ENCODE assay signal across 8 cellular contexts in the genomic region with DNA sequence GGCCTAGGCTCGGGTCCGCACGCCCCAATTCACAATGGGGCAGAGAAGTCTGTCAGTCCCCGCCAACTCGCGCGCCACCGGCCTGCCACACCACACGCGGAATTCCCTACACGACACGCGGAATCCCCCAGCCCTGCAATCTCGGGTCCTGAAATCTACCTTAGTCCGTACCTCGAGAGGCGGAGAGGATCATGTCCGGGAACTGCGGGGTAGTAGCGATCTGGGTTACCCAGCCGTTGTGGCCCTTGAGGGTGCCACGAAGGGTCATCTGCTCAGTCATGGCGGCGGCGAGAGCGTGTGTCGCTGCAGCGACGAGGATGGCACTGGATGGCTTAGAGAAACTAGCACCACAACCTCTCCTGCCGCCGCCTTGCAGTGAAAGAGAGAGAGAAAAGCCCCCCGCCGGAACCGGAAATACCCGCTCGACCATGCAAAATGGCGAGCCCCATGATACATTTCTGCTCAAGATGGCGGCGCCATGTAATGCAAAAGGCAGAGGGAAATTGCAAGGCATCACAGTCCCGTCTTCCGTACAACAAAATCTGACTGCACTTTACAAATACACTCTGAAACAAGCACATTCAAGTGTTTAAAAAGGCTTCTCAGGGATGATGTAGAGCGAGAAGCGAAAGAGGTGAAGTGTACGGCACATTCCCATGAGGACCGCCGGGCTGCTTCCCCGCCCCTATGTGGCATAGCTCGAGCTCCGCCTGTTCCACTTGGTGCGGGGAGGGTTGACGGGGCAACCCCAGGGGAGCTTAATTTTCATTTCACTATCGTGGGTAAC. TPM values are rescaled to one million over a fixed set of nuclear protein-coding genes. Genes with fewer than 3 reads are reported as not detected.
DNase-seq lines count a peak whose midpoint lies in the region; ATAC-seq, FAIRE-seq and TF ChIP-seq lines count a peak whose summit lies in the region.

RACK1 (minus strand) TSS at position 386 of the 787 bp plus-strand sequence; CDS start at position 280, 106 bp downstream.

- TF ChIP-seq CTCF in A549 (IDR thresholded peaks at IDR 0.05), result no peak
- TF ChIP-seq CTCF in lower lobe of right lung (IDR thresholded peaks at IDR 0.05), result no peak

- peak within 1 kb of the TSS; percentile 90 for H3K4me2 ChIP-seq in A549

- ATAC-seq in A549 (peak; percentile 66 to 72), HG03439 (IDR thresholded peaks at IDR 0.05; ENCODE audit: unreplicated experiment) (peak; percentile 54), lower lobe of right lung (peak; percentile 77 to 80)

- CTCF ChIA-PET in A549 (lab: Yijun Ruan, JAX), result interaction anchor here (0.9 kb wide), 1 partner anchor 9 kb away, joined by 4 read pairs; no protein-coding TSS in a partner anchor

- H3K4me1 ChIP-seq in A549 (peaks cover 55% of the 10 kb centered on the region), lower lobe of right lung (peaks cover 53% of the 10 kb centered on the region)

- intact Hi-C loops in dendritic cell treated with granulocyte-macrophage colony-stimulating factor and Interleukin-4, amounts not matched to agents 40 ng/mL and 50 ng/mL, for 4 days (cut with micrococcal nuclease), result loop anchor here (1.0 to 10.0 kb wide), 4 partner anchors 20 to 439 kb away; partner anchors contain the start of genes MGAT1, TRIM41 and ZFP62
- intact Hi-C loops in lower lobe of right lung (cut with DNase I), result no loop called here

- H3K27ac ChIP-seq in A549 (peak within 1 kb of the TSS; percentile 91 to 97), lower lobe of right lung (peak within 1 kb of the TSS; percentile 98)

- H3K27ac Mint-ChIP-seq in dendritic cell treated with granulocyte-macrophage colony-stimulating factor and Interleukin-4, amounts not matched to agents 40 ng/mL and 50 ng/mL, for 4 days, result peak within 1 kb of the TSS; percentile 100

- no peak for TF ChIP-seq EP300 in A549 (IDR thresholded peaks at IDR 0.05)

- 2% methylated on average over 50 of the region's 52 CpGs for WGBS in A549 (ENCODE audit: missing lambda C conversion rate)

- TF ChIP-seq POLR2A in A549 (IDR thresholded peaks at IDR 0.05; ENCODE audit: low read length) (peak; percentile 93), GM19193 (IDR thresholded peaks at IDR 0.05; ENCODE audit: extremely low read depth, insufficient read depth, insufficient read length) (peak; percentile 98)

- POLR2A ChIA-PET in A549 (lab: Yijun Ruan, JAX), result interaction anchor here (0.7 to 2.2 kb wide), 10 partner anchors 9 to 1338 kb away, joined by 3 to 14 read pairs (median 6); partner anchors contain the start of genes TRIM41 and TRIM52

- H3K9me3 ChIP-seq in A549 (no peaks in the 10 kb centered on the region), lower lobe of right lung (no peaks in the 10 kb centered on the region)

- H3K36me3 ChIP-seq in lower lobe of right lung, result peaks cover 37% of the 10 kb centered on the region

- H3K4me1 Mint-ChIP-seq in dendritic cell treated with granulocyte-macrophage colony-stimulating factor and Interleukin-4, amounts not matched to agents 40 ng/mL and 50 ng/mL, for 4 days (ENCODE audit: low read depth), result peaks cover 58% of the 10 kb centered on the region

- peaks cover 80% of the 10 kb centered on the region for H3K36me3 Mint-ChIP-seq in dendritic cell treated with granulocyte-macrophage colony-stimulating factor and Interleukin-4, amounts not matched to agents 40 ng/mL and 50 ng/mL, for 4 days (ENCODE audit: low read depth)

- no peaks in the 10 kb centered on the region for H3K27me3 Mint-ChIP-seq in dendritic cell treated with granulocyte-macrophage colony-stimulating factor and Interleukin-4, amounts not matched to agents 40 ng/mL and 50 ng/mL, for 4 days

- peak within 1 kb of the TSS; percentile 96 for H3K4me3 Mint-ChIP-seq in dendritic cell treated with granulocyte-macrophage colony-stimulating factor and Interleukin-4, amounts not matched to agents 40 ng/mL and 50 ng/mL, for 4 days

- no peaks in the 10 kb centered on the region for H3K9me3 Mint-ChIP-seq in dendritic cell treated with granulocyte-macrophage colony-stimulating factor and Interleukin-4, amounts not matched to agents 40 ng/mL and 50 ng/mL, for 4 days

- DNase-seq in A549 (ENCODE audit: low read depth in 1 of 2, low spot score in 1 of 2) (peak; percentile 83 to 92), lower lobe of right lung (peak; percentile 91), NCI-H2081 (lab: John Stamatoyannopoulos, UW) (no peak)
- DNase-seq in activated CD4-positive, CD25-positive, alpha-beta regulatory T cell treated with anti-CD3 and anti-CD28 coated beads, Interleukin-2, amount 50 U/mL, for 72 hours, result peak; percentile 86
- peak; percentile 75 to 80 (median 79) for DNase-seq in stimulated activated CD4-positive, alpha-beta T cell treated with anti-CD3 and anti-CD28 coated beads, TNF-alpha, amount 100 ng/mL, for 4 hours (ENCODE audit: low read depth in 3 of 3)

- no peak for TF ChIP-seq RAD21 in A549 (conservative IDR thresholded peaks at IDR 0.05 in 1 of 2, IDR thresholded peaks at IDR 0.05 in 1 of 2)

- H3K4me3 ChIP-seq in A549 (peak within 1 kb of the TSS; percentile 82), lower lobe of right lung (peak within 1 kb of the TSS; percentile 79)

- H3K27me3 ChIP-seq in lower lobe of right lung (ENCODE audit: low read depth), result no peaks in the 10 kb centered on the region

- FAIRE-seq in A549 (lab: Jason Lieb, UNC), result no peak

TF ChIP-seq in A549, 52 proteins besides CTCF, POLR2A, EP300 and RAD21 (continues in another document):
- TF ChIP-seq EHMT2 (IDR thresholded peaks at IDR 0.05; ENCODE audit: low read depth) (no peak), BCL3 (IDR thresholded peaks at IDR 0.05) (peak; percentile 95; the same call in 2 of the 3 replicates), NPAS2 (CRISPR knock-in tag; IDR thresholded peaks at IDR 0.05; ENCODE audit: borderline replicate concordance) (no peak), JUN (IDR thresholded peaks at IDR 0.05) (peak; percentile 91 to 98), TFCP2L1 (CRISPR knock-in tag; IDR thresholded peaks at IDR 0.05) (no peak), BHLHE40 (IDR thresholded peaks at IDR 0.05; ENCODE audit: low read depth, low read length) (no peak), GATA3 (IDR thresholded peaks at IDR 0.05; ENCODE audit: borderline replicate concordance) (peak; percentile 17; the same call in 1 of the 2 replicates), ELK1 (IDR thresholded peaks at IDR 0.05; ENCODE audit: low read depth, low read length) (0 out of 2 replicates have a peak, but pooled peaks have one; percentile 57), JUNB (IDR thresholded peaks at IDR 0.05) (no peak), PBX3 (IDR thresholded peaks at IDR 0.05) (peak; percentile 68; the same call in 1 of the 2 replicates), CBX2 (IDR thresholded peaks at IDR 0.05; ENCODE audit: borderline replicate concordance, low read depth) (no peak), HDAC2 (IDR thresholded peaks at IDR 0.05) (no peak), ESRRA (IDR thresholded peaks at IDR 0.05; ENCODE audit: borderline replicate concordance, low read length) (no peak), RARB (CRISPR knock-in tag; IDR thresholded peaks at IDR 0.05) (0 out of 2 replicates have a peak, but pooled peaks have one; percentile 26)

RNA-seq across cellular contexts. Expression of gene RACK1, which starts in this region (rescaled TPM):
- polyA plus RNA-seq in A549 (2011; rRNA removed), result 3,139 and 4,035 TPM in 2 replicates
- polyA plus RNA-seq in A549 (2012; cell fraction: cytosol; rRNA removed), result 4,808 and 5,207 TPM in 2 replicates
- polyA plus RNA-seq in A549 (2012; cell fraction: nucleus; rRNA removed), result 3,506 and 3,565 TPM in 2 replicates
- polyA plus RNA-seq in A549 (2017; fragmentation: RNase III; extraction: RNeasy Plus Mini Kit Qiagen cat#74134 plus additional on column Dnase treatment), result 2,466 to 2,717 TPM (median 2,590 TPM) in 3 replicates
- polyA minus RNA-seq in A549 (2011; rRNA and poly(A)+ RNA removed), result 6,906 and 9,556 TPM in 2 replicates
- total RNA-seq in lower lobe of right lung, result 1,202 TPM

Comparison
In these comparisons a context has a peak if more than half of its experiments do, and no peak if none do; other contexts are left out.
1. DNase-seq: peak in A549 (2 of 2), activated CD4-positive, CD25-positive, alpha-beta regulatory T cell treated with anti-CD3 and anti-CD28 coated beads, Interleukin-2, amount 50 U/mL, for 72 hours (single experiment), lower lobe of right lung (single experiment) and stimulated activated CD4-positive, alpha-beta T cell treated with anti-CD3 and anti-CD28 coated beads, TNF-alpha, amount 100 ng/mL, for 4 hours (3 of 3); none in NCI-H2081 (0 of 2).
2. Peak in every context shown above with its lines, with median percentiles within 50 percentile points of each other: ATAC-seq.